18 cellular contexts compared by ENCODE assay signal in genomic region chr4:158010346-158010745, GRCh38.
A peak's percentile ranks its signal among the peaks of the same experiment; 100 is the strongest.
DNase-seq lines count a peak whose midpoint lies in the region; ATAC-seq and TF ChIP-seq lines count a peak whose summit lies in the region.
"Had no signal": no experiment of that assay in that cellular context is flagged by ENCODE, and none has a peak within 500 bp of the region (broad histone marks: within the 10 kb centered on the region; RNA-seq: fewer than 3 reads in every experiment).

No MANE protein-coding gene starts in this region.

- H3K9me3 ChIP-seq in adrenal gland (replicated peaks in 1 of 3) (peaks cover 0 to 14% (median 0%) of the 10 kb centered on the region in 3 donors), ectodermal cell (ENCODE audit: control insufficient read depth, low read length) (no peaks in the 10 kb centered on the region), upper lobe of right lung (no peaks in the 10 kb centered on the region)
- H3K9me3 ChIP-seq: BE2C had no signal

- H3K36me3 ChIP-seq in adrenal gland (replicated peaks in 1 of 2), result no peaks in the 10 kb centered on the region
- H3K36me3 ChIP-seq in ectodermal cell (ENCODE audit: control insufficient read depth, insufficient read depth, low read length), result no peaks in the 10 kb centered on the region
- no peaks in the 10 kb centered on the region for H3K36me3 ChIP-seq in upper lobe of right lung
- H3K36me3 ChIP-seq: BE2C had no signal

- DNase-seq in adrenal gland (peak in 4 of 7 donors; percentile 42 to 70 (median 62)), neural crest cell (ENCODE audit: low read depth, low spot score) (no peak), upper lobe of right lung (no peak), nucleus accumbens (lab: John Stamatoyannopoulos, UW) (no peak), DMS53 treated with DMSO at 0.1 percent for 48 hours (lab: John Stamatoyannopoulos, UW; ENCODE audit: unreplicated experiment) (no peak), D341Med (ENCODE audit: low spot score) (no peak)
- DNase-seq: BE2C; CD8-positive, alpha-beta memory T cell; EL; KG1; NCI-H1417; NCI-H1930; NCI-H2171; NCI-H446 treated with DMSO at 0.1 percent for 48 hours; NCI-H774; PC-9 had no signal

- H3K4me1 Mint-ChIP-seq in neural crest cell, result peaks cover 47% of the 10 kb centered on the region
- H3K4me1 Mint-ChIP-seq: CD8-positive, alpha-beta memory T cell; GM23338 had no signal

- peak overlapping the region; percentile 68 for H3K27ac Mint-ChIP-seq in neural crest cell (ENCODE audit: unreplicated experiment)
- H3K27ac Mint-ChIP-seq: CD8-positive, alpha-beta memory T cell; GM23338 had no signal

- H3K27me3 ChIP-seq in adrenal gland, result no peaks in the 10 kb centered on the region
- no peaks in the 10 kb centered on the region for H3K27me3 ChIP-seq in ectodermal cell (ENCODE audit: control insufficient read depth, insufficient read depth, low read length, poor library complexity, severe bottlenecking)
- no peaks in the 10 kb centered on the region for H3K27me3 ChIP-seq in upper lobe of right lung
- H3K27me3 ChIP-seq: BE2C had no signal

- TF ChIP-seq CTCF in adrenal gland (IDR thresholded peaks at IDR 0.05) (no peak), neural crest cell (conservative IDR thresholded peaks at IDR 0.05) (no peak), upper lobe of right lung (IDR thresholded peaks at IDR 0.05) (no peak)

- no peaks in the 10 kb centered on the region for H3K36me3 Mint-ChIP-seq in neural crest cell (ENCODE audit: low read depth)
- H3K36me3 Mint-ChIP-seq: CD8-positive, alpha-beta memory T cell had no signal

- intact Hi-C loops in adrenal gland (cut with DNase I) (no loop called here), upper lobe of right lung (cut with DNase I) (no loop called here)

- H3K4me1 ChIP-seq in adrenal gland (replicated peaks in 1 of 2), result peaks cover 0 to 44% of the 10 kb centered on the region in 2 donors
- H3K4me1 ChIP-seq in ectodermal cell (ENCODE audit: control insufficient read depth, insufficient read depth, low read length), result no peaks in the 10 kb centered on the region
- peaks cover 9% of the 10 kb centered on the region for H3K4me1 ChIP-seq in upper lobe of right lung
- H3K4me1 ChIP-seq: BE2C had no signal

- H3K27ac ChIP-seq in adrenal gland (no peak overlapping the region), ectodermal cell (ENCODE audit: insufficient read depth, low read depth, low read length, poor library complexity, severe bottlenecking) (peak overlapping the region; percentile 38), upper lobe of right lung (no peak overlapping the region)
- H3K27ac ChIP-seq: PC-9 had no signal

- TF ChIP-seq POLR2A in adrenal gland (IDR thresholded peaks at IDR 0.05), result no peak

- no peaks in the 10 kb centered on the region for H3K27me3 Mint-ChIP-seq in neural crest cell (ENCODE audit: low read depth)
- H3K27me3 Mint-ChIP-seq: CD8-positive, alpha-beta memory T cell had no signal

- peak; percentile 40 for ATAC-seq in upper lobe of right lung
- ATAC-seq: GM23338 had no signal

- H3K4me3 ChIP-seq in adrenal gland (no peak overlapping the region), ectodermal cell (ENCODE audit: insufficient read depth, low read depth, low read length) (no peak overlapping the region), upper lobe of right lung (no peak overlapping the region)
- H3K4me3 ChIP-seq: GM23338, PC-9 had no signal

- H3K4me3 Mint-ChIP-seq in neural crest cell, result no peak overlapping the region
- H3K4me3 Mint-ChIP-seq: CD8-positive, alpha-beta memory T cell; GM23338 had no signal

- H3K9me3 Mint-ChIP-seq in neural crest cell, result no peaks in the 10 kb centered on the region
- H3K9me3 Mint-ChIP-seq: GM23338 had no signal

- 28 to 56% (median 49%) methylated on average over 5 of the region's 5 CpGs for WGBS in adrenal gland, 4 donors
- WGBS in ectodermal cell, 2 experiments, result 66 to 78% methylated on average over 3 to 5 of the region's 5 CpGs

Comparison
In these comparisons a context has a peak if more than half of its experiments do, and no peak if none do; other contexts are left out.
1. DNase-seq: peak in adrenal gland (4 of 7); none in neural crest cell (single experiment), upper lobe of right lung (single experiment), nucleus accumbens (0 of 56), DMS53 treated with DMSO at 0.1 percent for 48 hours (single experiment) and D341Med (single experiment).